ENCODE assay signal across 1 cellular context in genomic region chr22:30238661-30239420, GRCh38.
TF ChIP-seq lines count a peak whose summit lies in the region.

No MANE protein-coding gene starts in this region.

TF ChIP-seq in K562, 482 proteins besides CTCF, POLR2A, EP300 and RAD21:
- TF ChIP-seq KDM4B (IDR thresholded peaks at IDR 0.05; ENCODE audit: borderline replicate concordance in 2 of 2, low read depth in 1 of 2) (no peak), JUNB (CRISPR knock-in tag; conservative IDR thresholded peaks at IDR 0.05) (no peak), TFAP4 (CRISPR knock-in tag; IDR thresholded peaks at IDR 0.05; ENCODE audit: borderline replicate concordance) (peak; percentile 53; the same call in 1 of the 2 replicates), KDM2B (CRISPR knock-in tag; IDR thresholded peaks at IDR 0.05) (no peak), ZNF263 (CRISPR knock-in tag; IDR thresholded peaks at IDR 0.05; ENCODE audit: borderline replicate concordance) (peak; percentile 79)
